ENCODE assay signal across 1 cellular context in the genomic region with DNA sequence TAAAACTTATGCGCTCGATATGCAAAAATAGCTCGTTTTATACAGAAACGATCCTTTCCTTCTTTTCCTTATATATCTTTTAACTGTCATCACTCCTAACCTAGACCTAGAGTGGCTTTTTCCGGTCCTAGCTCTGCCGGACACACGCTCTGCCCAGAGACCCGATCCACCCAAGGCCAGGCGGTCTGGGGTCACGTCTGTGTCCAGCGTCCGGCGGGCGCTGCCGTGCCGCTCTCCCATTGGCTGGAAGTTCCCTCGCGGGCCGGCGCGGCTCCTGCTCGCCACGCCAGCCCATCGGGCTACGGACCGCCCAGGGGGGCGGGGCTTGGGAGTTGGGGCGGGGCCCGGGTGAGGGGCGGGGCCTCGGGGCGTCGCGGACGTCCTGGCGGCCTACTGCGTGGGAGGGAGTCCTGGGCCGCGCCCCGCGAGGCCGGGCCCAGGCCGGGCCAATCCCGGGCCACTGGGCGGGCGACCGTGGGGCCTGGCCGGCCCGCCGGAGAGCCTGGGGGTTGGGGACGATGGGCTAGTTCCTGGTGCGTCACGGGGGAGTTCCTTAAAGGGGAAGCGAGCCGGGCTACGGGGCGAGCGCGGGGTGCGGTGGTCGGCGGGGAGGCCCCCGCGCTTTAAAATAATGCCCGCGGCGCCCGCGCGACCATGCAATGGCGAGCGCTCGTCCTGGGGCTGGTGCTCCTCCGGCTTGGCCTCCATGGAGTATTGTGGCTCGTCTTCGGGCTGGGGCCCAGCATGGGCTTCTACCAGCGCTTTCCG.
A peak's percentile ranks its signal among the peaks of the same experiment; 100 is the strongest.
TF ChIP-seq lines count a peak whose summit lies in the region.

Gene EDEM1 (plus strand): TSS at position 556 of the 768 bp plus-strand sequence. CDS start 99 bp downstream, at position 655.

TF ChIP-seq in GM12878, 131 proteins besides CTCF, POLR2A, EP300 and RAD21 (continued from another document and continues in another):
- TF ChIP-seq IRF3 (IDR thresholded peaks at IDR 0.05) (no peak), LARP7 (IDR thresholded peaks at IDR 0.05) (no peak), IKZF2 (IDR thresholded peaks at IDR 0.05) (no peak), CUX1 (IDR thresholded peaks at IDR 0.05; ENCODE audit: insufficient replicate concordance, low read depth, low read length) (no peak), CBFB (IDR thresholded peaks at IDR 0.05; ENCODE audit: low read depth) (no peak; the same call in 1 of the 2 replicates), NR2C1 (IDR thresholded peaks at IDR 0.05) (no peak; the same call in 1 of the 2 replicates), SREBF1 (IDR thresholded peaks at IDR 0.05; ENCODE audit: low read length) (no peak), SIN3A (IDR thresholded peaks at IDR 0.05; ENCODE audit: low read depth, low read length) (0 out of 2 replicates have a peak, but pooled peaks have one; percentile 32), ZZZ3 (IDR thresholded peaks at IDR 0.05; ENCODE audit: control insufficient read depth, insufficient read length, low read depth) (no peak), KAT2A (conservative IDR thresholded peaks at IDR 0.05; ENCODE audit: control insufficient read depth, low read depth, low read length) (no peak), E4F1 (IDR thresholded peaks at IDR 0.05; ENCODE audit: borderline replicate concordance, partially characterized antibody) (peak; percentile 36), SPI1 (IDR thresholded peaks at IDR 0.05; ENCODE audit: borderline replicate concordance, insufficient read depth, low read depth, low read length) (peak; percentile 66; the same call in 1 of the 2 replicates), JUND (IDR thresholded peaks at IDR 0.05; ENCODE audit: low read depth, low read length) (no peak), NBN (IDR thresholded peaks at IDR 0.05) (peak; percentile 26; the same call in 1 of the 2 replicates), RUNX3 (IDR thresholded peaks at IDR 0.05; ENCODE audit: low read length) (peak; percentile 22), RELA (IDR thresholded peaks at IDR 0.05; ENCODE audit: borderline replicate concordance, partially characterized antibody) (no peak), SUZ12 (IDR thresholded peaks at IDR 0.05; ENCODE audit: unreplicated experiment) (no peak), FOXK2 (IDR thresholded peaks at IDR 0.05) (no peak), MYB (IDR thresholded peaks at IDR 0.05; ENCODE audit: borderline replicate concordance, low read depth, low read length) (no peak), RFX5 (IDR thresholded peaks at IDR 0.05; ENCODE audit: low read depth, low read length) (peak; percentile 8; the same call in 1 of the 2 replicates), CEBPZ (IDR thresholded peaks at IDR 0.05; ENCODE audit: low read depth, low read length) (no peak), SIX5 (IDR thresholded peaks at IDR 0.05; ENCODE audit: low read depth, low read length, severe bottlenecking) (no peak), WRNIP1 (IDR thresholded peaks at IDR 0.05; ENCODE audit: borderline replicate concordance, low read depth, low read length) (no peak), ELK1 (IDR thresholded peaks at IDR 0.05; ENCODE audit: low read depth, low read length) (no peak), NKRF (conservative IDR thresholded peaks at IDR 0.05) (peak; percentile 50; the same call in 1 of the 2 replicates), BMI1 (IDR thresholded peaks at IDR 0.05; ENCODE audit: borderline replicate concordance) (no peak), YY1 (IDR thresholded peaks at IDR 0.05; ENCODE audit: low read depth, low read length) (peak; percentile 68), BACH1 (IDR thresholded peaks at IDR 0.05; ENCODE audit: borderline replicate concordance) (peak; percentile 8), TARDBP (IDR thresholded peaks at IDR 0.05; ENCODE audit: borderline replicate concordance) (no peak), ZBED1 (IDR thresholded peaks at IDR 0.05; ENCODE audit: borderline replicate concordance) (no peak), RBBP5 (conservative IDR thresholded peaks at IDR 0.05) (no peak)
- TF ChIP-seq, protein P1, sequence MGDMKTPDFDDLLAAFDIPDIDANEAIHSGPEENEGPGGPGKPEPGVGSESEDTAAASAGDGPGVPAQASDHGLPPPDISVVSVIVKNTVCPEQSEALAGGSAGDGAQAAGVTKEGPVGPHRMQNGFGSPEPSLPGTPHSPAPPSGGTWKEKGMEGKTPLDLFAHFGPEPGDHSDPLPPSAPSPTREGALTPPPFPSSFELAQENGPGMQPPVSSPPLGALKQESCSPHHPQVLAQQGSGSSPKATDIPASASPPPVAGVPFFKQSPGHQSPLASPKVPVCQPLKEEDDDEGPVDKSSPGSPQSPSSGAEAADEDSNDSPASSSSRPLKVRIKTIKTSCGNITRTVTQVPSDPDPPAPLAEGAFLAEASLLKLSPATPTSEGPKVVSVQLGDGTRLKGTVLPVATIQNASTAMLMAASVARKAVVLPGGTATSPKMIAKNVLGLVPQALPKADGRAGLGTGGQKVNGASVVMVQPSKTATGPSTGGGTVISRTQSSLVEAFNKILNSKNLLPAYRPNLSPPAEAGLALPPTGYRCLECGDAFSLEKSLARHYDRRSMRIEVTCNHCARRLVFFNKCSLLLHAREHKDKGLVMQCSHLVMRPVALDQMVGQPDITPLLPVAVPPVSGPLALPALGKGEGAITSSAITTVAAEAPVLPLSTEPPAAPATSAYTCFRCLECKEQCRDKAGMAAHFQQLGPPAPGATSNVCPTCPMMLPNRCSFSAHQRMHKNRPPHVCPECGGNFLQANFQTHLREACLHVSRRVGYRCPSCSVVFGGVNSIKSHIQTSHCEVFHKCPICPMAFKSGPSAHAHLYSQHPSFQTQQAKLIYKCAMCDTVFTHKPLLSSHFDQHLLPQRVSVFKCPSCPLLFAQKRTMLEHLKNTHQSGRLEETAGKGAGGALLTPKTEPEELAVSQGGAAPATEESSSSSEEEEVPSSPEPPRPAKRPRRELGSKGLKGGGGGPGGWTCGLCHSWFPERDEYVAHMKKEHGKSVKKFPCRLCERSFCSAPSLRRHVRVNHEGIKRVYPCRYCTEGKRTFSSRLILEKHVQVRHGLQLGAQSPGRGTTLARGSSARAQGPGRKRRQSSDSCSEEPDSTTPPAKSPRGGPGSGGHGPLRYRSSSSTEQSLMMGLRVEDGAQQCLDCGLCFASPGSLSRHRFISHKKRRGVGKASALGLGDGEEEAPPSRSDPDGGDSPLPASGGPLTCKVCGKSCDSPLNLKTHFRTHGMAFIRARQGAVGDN (IDR thresholded peaks at IDR 0.05), result no peak; the same call in 1 of the 2 replicates
- TF ChIP-seq, protein P2, sequence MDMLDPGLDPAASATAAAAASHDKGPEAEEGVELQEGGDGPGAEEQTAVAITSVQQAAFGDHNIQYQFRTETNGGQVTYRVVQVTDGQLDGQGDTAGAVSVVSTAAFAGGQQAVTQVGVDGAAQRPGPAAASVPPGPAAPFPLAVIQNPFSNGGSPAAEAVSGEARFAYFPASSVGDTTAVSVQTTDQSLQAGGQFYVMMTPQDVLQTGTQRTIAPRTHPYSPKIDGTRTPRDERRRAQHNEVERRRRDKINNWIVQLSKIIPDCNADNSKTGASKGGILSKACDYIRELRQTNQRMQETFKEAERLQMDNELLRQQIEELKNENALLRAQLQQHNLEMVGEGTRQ (IDR thresholded peaks at IDR 0.05; ENCODE audit: borderline replicate concordance, low read depth, low read length), result no peak
